ENCODE assay signal across 10 cellular contexts in genomic region chr15:96322401-96323249, GRCh38. TPM values are rescaled to one million over a fixed set of nuclear protein-coding genes. Genes with fewer than 3 reads are reported as not detected.
A peak's percentile ranks its signal among the peaks of the same experiment; 100 is the strongest.
DNase-seq lines count a peak whose midpoint lies in the region; ATAC-seq, FAIRE-seq and TF ChIP-seq lines count a peak whose summit lies in the region.
"Had no signal": no experiment of that assay in that cellular context is flagged by ENCODE, and none has a peak within 500 bp of the region (broad histone marks: within the 10 kb centered on the region; RNA-seq: fewer than 3 reads in every experiment).

No MANE protein-coding gene starts in this region.

- peaks cover 4% of the 10 kb centered on the region for H3K4me1 Mint-ChIP-seq in activated T-cell treated with anti-CD3 and anti-CD28 coated beads, Interleukin-2, amount 50 U/mL, for 4 hours (ENCODE audit: low read depth)

- H3K9me3 Mint-ChIP-seq in activated T-cell treated with anti-CD3 and anti-CD28 coated beads, Interleukin-2, amount 50 U/mL, for 4 hours: no peaks in the 10 kb centered on the region

- no peak for ATAC-seq in activated T-cell treated with anti-CD3 and anti-CD28 coated beads, Interleukin-2, amount 50 U/mL, for 4 hours

- 0 to 2% methylated on average over 17 to 28 of the region's 69 CpGs for WGBS in mesodermal cell (ENCODE audit: insufficient coverage in 2 of 2), 2 experiments

- no peak for FAIRE-seq in urothelium cell line (lab: Jason Lieb, UNC)

- H3K27me3 Mint-ChIP-seq in activated T-cell treated with anti-CD3 and anti-CD28 coated beads, Interleukin-2, amount 50 U/mL, for 4 hours (ENCODE audit: low read depth): peaks cover 72% of the 10 kb centered on the region

- peak overlapping the region; percentile 94 for H3K4me3 ChIP-seq in epithelial cell of proximal tubule (ENCODE audit: low read depth, low read length)
- peak overlapping the region; percentile 18 for H3K4me3 ChIP-seq in mesodermal cell (ENCODE audit: extremely low read depth, insufficient read depth, low read length, poor library complexity, severe bottlenecking)
- H3K4me3 ChIP-seq in tibial artery: peak overlapping the region; percentile 92 to 97

- H3K9me3 ChIP-seq in mesodermal cell (ENCODE audit: control insufficient read depth, low read length) (no peaks in the 10 kb centered on the region), tibial artery (no peaks in the 10 kb centered on the region)

- no peaks in the 10 kb centered on the region for H3K36me3 Mint-ChIP-seq in activated T-cell treated with anti-CD3 and anti-CD28 coated beads, Interleukin-2, amount 50 U/mL, for 4 hours (ENCODE audit: insufficient read depth)

- no peak overlapping the region for H3K4me3 Mint-ChIP-seq in activated T-cell treated with anti-CD3 and anti-CD28 coated beads, Interleukin-2, amount 50 U/mL, for 4 hours

- peak; percentile 32 for DNase-seq in NCI-H748 (lab: John Stamatoyannopoulos, UW; ENCODE audit: unreplicated experiment)
- DNase-seq in NCI-H748 treated with DMSO at 0.1 percent for 48 hours (lab: John Stamatoyannopoulos, UW): no peak
- DNase-seq in epithelial cell of proximal tubule (ENCODE audit: low read depth): no peak
- peak; percentile 33 to 74 for DNase-seq in tibial artery
- no peak for DNase-seq in activated T-cell treated with anti-CD3 and anti-CD28 coated beads, Interleukin-2, amount 50 U/mL, for 4 hours
- no peak for DNase-seq in urothelium cell line (ENCODE audit: low spot score)
- no peak for DNase-seq in HCEC 1CT
- DNase-seq: foreskin melanocyte had no signal

- H3K36me3 ChIP-seq in mesodermal cell (ENCODE audit: control insufficient read depth, insufficient read depth, low read length) (no peaks in the 10 kb centered on the region), tibial artery (no peaks in the 10 kb centered on the region)

- TF ChIP-seq CTCF in epithelial cell of proximal tubule (conservative IDR thresholded peaks at IDR 0.05; ENCODE audit: low read depth, low read length): no peak
- no peak for TF ChIP-seq CTCF in tibial artery (IDR thresholded peaks at IDR 0.05)

- intact Hi-C loops in tibial artery (cut with DNase I; ENCODE audit: low total_unique reads): loop anchor here (5.0 kb wide), 1 partner anchor 1060 kb away; no protein-coding TSS in a partner anchor

- H3K27ac ChIP-seq in mesodermal cell (ENCODE audit: low read depth, low read length, severe bottlenecking): no peak overlapping the region
- H3K27ac ChIP-seq in tibial artery: peak overlapping the region; percentile 96 to 100
- H3K27ac ChIP-seq: HL-60 had no signal

- H3K27me3 ChIP-seq in tibial artery: no peaks in the 10 kb centered on the region

- H3K4me1 ChIP-seq in mesodermal cell (ENCODE audit: control insufficient read depth, insufficient read depth, low read length, poor library complexity, severe bottlenecking): peaks cover 15% of the 10 kb centered on the region
- H3K4me1 ChIP-seq in tibial artery: peaks cover 0 to 41% (median 18%) of the 10 kb centered on the region in 4 donors

RNA-seq across cellular contexts. Expression of gene NR2F2, which starts 7.9 kb away (rescaled TPM):
- total RNA-seq in epithelial cell of proximal tubule: 17.6 and 17.7 TPM in 2 replicates
- polyA plus RNA-seq in mesodermal cell (2013, experiment 1 of 2): 8.3 TPM
- 6.9 TPM for polyA plus RNA-seq in mesodermal cell (2013, experiment 2 of 2)
- total RNA-seq in activated T-cell treated with anti-CD3 and anti-CD28 coated beads, Interleukin-2, amount 50 U/mL, for 4 hours: under 1 TPM; 0.13 to 0.24 (median 0.15) TPM

Comparison
In these comparisons a context has a peak if more than half of its experiments do, and no peak if none do; other contexts are left out.
1. DNase-seq: peak in NCI-H748 (single experiment) and tibial artery (2 of 2); none in NCI-H748 treated with DMSO at 0.1 percent for 48 hours (single experiment), epithelial cell of proximal tubule (single experiment), activated T-cell treated with anti-CD3 and anti-CD28 coated beads, Interleukin-2, amount 50 U/mL, for 4 hours (single experiment), urothelium cell line (single experiment) and HCEC 1CT (single experiment).
2. H3K4me3 ChIP-seq: peak in every context shown above with its lines; median percentile 94 in tibial artery; 94 in epithelial cell of proximal tubule; 18 in mesodermal cell.
3. RNA of gene NR2F2, which starts 7.9 kb away (total RNA-seq): 17.6 to 17.7 TPM in epithelial cell of proximal tubule; 0.13 to 0.24 TPM in activated T-cell treated with anti-CD3 and anti-CD28 coated beads, Interleukin-2, amount 50 U/mL, for 4 hours; every median in the first group is over 10 times any median in the second.